Comparison of ENCODE assay signal across 1 cellular context in the genomic region with DNA sequence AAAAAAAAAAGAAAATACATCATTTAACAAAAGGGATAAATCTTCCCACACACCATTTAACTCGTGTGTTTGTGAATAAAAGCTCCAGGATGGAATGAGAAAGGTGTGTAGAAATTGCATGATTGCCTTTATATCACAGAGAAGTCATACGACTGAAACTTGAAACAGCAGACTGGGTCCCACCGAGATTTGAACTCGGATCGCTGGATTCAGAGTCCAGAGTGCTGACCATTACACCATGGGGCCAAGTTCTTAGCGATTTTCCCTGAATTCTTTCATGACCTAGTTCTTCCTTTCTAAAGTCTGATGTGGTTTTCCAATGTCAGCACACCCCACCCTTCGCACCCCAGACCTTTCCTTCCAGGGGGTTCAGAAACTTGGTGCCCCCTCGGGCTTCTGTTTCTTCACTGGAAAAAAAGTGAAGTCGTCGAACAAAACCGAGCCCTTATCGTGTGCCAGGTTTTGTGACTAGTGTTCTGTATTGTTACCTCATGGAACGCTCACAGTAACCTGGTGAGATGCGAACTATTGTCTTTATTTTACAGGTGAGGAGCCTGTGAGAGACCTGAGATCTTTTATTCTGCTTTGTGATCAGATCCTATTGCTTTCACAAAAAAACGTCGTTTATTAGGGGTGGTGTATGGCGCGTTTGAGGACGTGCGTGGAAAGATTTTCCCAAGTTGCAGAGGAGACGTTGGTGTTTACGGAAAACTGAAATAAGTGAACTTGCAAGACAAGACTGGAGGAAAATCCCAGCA.
TF ChIP-seq lines count a peak whose summit lies in the region.

No MANE protein-coding gene starts in this region.

TF ChIP-seq in K562, 482 proteins besides CTCF, POLR2A, EP300 and RAD21 (continued from another document and continues in another):
- TF ChIP-seq, protein P1, sequence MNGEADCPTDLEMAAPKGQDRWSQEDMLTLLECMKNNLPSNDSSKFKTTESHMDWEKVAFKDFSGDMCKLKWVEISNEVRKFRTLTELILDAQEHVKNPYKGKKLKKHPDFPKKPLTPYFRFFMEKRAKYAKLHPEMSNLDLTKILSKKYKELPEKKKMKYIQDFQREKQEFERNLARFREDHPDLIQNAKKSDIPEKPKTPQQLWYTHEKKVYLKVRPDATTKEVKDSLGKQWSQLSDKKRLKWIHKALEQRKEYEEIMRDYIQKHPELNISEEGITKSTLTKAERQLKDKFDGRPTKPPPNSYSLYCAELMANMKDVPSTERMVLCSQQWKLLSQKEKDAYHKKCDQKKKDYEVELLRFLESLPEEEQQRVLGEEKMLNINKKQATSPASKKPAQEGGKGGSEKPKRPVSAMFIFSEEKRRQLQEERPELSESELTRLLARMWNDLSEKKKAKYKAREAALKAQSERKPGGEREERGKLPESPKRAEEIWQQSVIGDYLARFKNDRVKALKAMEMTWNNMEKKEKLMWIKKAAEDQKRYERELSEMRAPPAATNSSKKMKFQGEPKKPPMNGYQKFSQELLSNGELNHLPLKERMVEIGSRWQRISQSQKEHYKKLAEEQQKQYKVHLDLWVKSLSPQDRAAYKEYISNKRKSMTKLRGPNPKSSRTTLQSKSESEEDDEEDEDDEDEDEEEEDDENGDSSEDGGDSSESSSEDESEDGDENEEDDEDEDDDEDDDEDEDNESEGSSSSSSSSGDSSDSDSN (IDR thresholded peaks at IDR 0.05; ENCODE audit: borderline replicate concordance in 1 of 2, low read depth in 2 of 2, low read length in 2 of 2), result 0 out of 4 replicates have a peak, but pooled peaks of 1 of the 2 experiments have one; percentile 50
- TF ChIP-seq ASH1L (IDR thresholded peaks at IDR 0.05; ENCODE audit: borderline replicate concordance, low read depth, partially characterized antibody) (peak; percentile 58), NUFIP1 (IDR thresholded peaks at IDR 0.05; ENCODE audit: partially characterized antibody) (no peak), TBL1XR1 (IDR thresholded peaks at IDR 0.05; ENCODE audit: low read length in 2 of 2) (peak; percentile 13 to 94; a peak in 3 of 4 replicates), RBBP5 (IDR thresholded peaks at IDR 0.05; ENCODE audit: borderline replicate concordance, insufficient read depth, low read length, poor library complexity, severe bottlenecking) (no peak), CEBPB (tag; IDR thresholded peaks at IDR 0.05) (no peak; the same call in 1 of the 2 replicates), ATF7 (IDR thresholded peaks at IDR 0.05) (peak; percentile 64; the same call in 1 of the 2 replicates), ESRRA (IDR thresholded peaks at IDR 0.05; ENCODE audit: borderline replicate concordance, low read depth) (peak; percentile 25; the same call in 1 of the 2 replicates), HNRNPL (IDR thresholded peaks at IDR 0.05; ENCODE audit: low read depth, low read length) (no peak), ZC3H4 (CRISPR knock-in tag; IDR thresholded peaks at IDR 0.05; ENCODE audit: borderline replicate concordance) (0 out of 2 replicates have a peak, but pooled peaks have one; percentile 26), HDAC2 (IDR thresholded peaks at IDR 0.05) (peak; percentile 49), L3MBTL2 (IDR thresholded peaks at IDR 0.05) (peak; percentile 57), ZFP1 (CRISPR knock-in tag; IDR thresholded peaks at IDR 0.05) (no peak), CSDE1 (IDR thresholded peaks at IDR 0.05) (peak in 1 of 2 experiments; percentile 82; a peak in 2 of 4 replicates), HCFC1 (IDR thresholded peaks at IDR 0.05; ENCODE audit: low read depth, low read length) (peak; percentile 24; the same call in 1 of the 2 replicates), SMARCC2 (IDR thresholded peaks at IDR 0.05; ENCODE audit: low read depth) (peak; percentile 21; the same call in 1 of the 2 replicates), ZNF507 (tag; conservative IDR thresholded peaks at IDR 0.05) (no peak), BDP1 (IDR thresholded peaks at IDR 0.05; ENCODE audit: insufficient read depth, insufficient read length) (peak; percentile 54), MAFF (IDR thresholded peaks at IDR 0.05; ENCODE audit: low read length) (peak; percentile 60), HDAC1 (IDR thresholded peaks at IDR 0.05) (peak; percentile 25 to 84; a peak in 2 of 4 replicates), ELF4 (CRISPR knock-in tag; IDR thresholded peaks at IDR 0.05) (no peak), CBFA2T3 (IDR thresholded peaks at IDR 0.05) (no peak), C11orf30 (IDR thresholded peaks at IDR 0.05; ENCODE audit: low read depth) (peak; percentile 34; the same call in 1 of the 2 replicates), FOXK2 (conservative IDR thresholded peaks at IDR 0.05 in 1 of 2, IDR thresholded peaks at IDR 0.05 in 1 of 2; ENCODE audit: low read depth in 2 of 2) (peak in 1 of 2 experiments; percentile 78; a peak in 2 of 4 replicates), XRCC5 (IDR thresholded peaks at IDR 0.05; ENCODE audit: low read depth, low read length) (peak; percentile 44; the same call in 1 of the 2 replicates), TCF3 (CRISPR knock-in tag; IDR thresholded peaks at IDR 0.05) (peak; percentile 16; the same call in 1 of the 2 replicates), NFIC (IDR thresholded peaks at IDR 0.05) (peak; percentile 82)
- TF ChIP-seq, protein P2, sequence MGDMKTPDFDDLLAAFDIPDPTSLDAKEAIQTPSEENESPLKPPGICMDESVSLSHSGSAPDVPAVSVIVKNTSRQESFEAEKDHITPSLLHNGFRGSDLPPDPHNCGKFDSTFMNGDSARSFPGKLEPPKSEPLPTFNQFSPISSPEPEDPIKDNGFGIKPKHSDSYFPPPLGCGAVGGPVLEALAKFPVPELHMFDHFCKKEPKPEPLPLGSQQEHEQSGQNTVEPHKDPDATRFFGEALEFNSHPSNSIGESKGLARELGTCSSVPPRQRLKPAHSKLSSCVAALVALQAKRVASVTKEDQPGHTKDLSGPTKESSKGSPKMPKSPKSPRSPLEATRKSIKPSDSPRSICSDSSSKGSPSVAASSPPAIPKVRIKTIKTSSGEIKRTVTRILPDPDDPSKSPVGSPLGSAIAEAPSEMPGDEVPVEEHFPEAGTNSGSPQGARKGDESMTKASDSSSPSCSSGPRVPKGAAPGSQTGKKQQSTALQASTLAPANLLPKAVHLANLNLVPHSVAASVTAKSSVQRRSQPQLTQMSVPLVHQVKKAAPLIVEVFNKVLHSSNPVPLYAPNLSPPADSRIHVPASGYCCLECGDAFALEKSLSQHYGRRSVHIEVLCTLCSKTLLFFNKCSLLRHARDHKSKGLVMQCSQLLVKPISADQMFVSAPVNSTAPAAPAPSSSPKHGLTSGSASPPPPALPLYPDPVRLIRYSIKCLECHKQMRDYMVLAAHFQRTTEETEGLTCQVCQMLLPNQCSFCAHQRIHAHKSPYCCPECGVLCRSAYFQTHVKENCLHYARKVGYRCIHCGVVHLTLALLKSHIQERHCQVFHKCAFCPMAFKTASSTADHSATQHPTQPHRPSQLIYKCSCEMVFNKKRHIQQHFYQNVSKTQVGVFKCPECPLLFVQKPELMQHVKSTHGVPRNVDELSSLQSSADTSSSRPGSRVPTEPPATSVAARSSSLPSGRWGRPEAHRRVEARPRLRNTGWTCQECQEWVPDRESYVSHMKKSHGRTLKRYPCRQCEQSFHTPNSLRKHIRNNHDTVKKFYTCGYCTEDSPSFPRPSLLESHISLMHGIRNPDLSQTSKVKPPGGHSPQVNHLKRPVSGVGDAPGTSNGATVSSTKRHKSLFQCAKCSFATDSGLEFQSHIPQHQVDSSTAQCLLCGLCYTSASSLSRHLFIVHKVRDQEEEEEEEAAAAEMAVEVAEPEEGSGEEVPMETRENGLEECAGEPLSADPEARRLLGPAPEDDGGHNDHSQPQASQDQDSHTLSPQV (IDR thresholded peaks at IDR 0.05), result peak; percentile 79
- TF ChIP-seq, protein P3, sequence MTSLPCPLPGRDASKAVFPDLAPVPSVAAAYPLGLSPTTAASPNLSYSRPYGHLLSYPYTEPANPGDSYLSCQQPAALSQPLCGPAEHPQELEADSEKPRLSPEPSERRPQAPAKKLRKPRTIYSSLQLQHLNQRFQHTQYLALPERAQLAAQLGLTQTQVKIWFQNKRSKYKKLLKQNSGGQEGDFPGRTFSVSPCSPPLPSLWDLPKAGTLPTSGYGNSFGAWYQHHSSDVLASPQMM (CRISPR knock-in tag; IDR thresholded peaks at IDR 0.05), result no peak
- TF ChIP-seq, protein P4, sequence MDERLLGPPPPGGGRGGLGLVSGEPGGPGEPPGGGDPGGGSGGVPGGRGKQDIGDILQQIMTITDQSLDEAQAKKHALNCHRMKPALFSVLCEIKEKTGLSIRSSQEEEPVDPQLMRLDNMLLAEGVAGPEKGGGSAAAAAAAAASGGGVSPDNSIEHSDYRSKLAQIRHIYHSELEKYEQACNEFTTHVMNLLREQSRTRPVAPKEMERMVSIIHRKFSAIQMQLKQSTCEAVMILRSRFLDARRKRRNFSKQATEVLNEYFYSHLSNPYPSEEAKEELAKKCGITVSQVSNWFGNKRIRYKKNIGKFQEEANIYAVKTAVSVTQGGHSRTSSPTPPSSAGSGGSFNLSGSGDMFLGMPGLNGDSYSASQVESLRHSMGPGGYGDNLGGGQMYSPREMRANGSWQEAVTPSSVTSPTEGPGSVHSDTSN (CRISPR knock-in tag; IDR thresholded peaks at IDR 0.05; ENCODE audit: low read depth), result no peak
- TF ChIP-seq, protein P4 (tag; conservative IDR thresholded peaks at IDR 0.05; ENCODE audit: low read depth), result 0 out of 2 replicates have a peak, but pooled peaks have one; percentile 8
- TF ChIP-seq, protein P5, sequence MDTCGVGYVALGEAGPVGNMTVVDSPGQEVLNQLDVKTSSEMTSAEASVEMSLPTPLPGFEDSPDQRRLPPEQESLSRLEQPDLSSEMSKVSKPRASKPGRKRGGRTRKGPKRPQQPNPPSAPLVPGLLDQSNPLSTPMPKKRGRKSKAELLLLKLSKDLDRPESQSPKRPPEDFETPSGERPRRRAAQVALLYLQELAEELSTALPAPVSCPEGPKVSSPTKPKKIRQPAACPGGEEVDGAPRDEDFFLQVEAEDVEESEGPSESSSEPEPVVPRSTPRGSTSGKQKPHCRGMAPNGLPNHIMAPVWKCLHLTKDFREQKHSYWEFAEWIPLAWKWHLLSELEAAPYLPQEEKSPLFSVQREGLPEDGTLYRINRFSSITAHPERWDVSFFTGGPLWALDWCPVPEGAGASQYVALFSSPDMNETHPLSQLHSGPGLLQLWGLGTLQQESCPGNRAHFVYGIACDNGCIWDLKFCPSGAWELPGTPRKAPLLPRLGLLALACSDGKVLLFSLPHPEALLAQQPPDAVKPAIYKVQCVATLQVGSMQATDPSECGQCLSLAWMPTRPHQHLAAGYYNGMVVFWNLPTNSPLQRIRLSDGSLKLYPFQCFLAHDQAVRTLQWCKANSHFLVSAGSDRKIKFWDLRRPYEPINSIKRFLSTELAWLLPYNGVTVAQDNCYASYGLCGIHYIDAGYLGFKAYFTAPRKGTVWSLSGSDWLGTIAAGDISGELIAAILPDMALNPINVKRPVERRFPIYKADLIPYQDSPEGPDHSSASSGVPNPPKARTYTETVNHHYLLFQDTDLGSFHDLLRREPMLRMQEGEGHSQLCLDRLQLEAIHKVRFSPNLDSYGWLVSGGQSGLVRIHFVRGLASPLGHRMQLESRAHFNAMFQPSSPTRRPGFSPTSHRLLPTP (IDR thresholded peaks at IDR 0.05; ENCODE audit: borderline replicate concordance, extremely low read depth, insufficient read length), result peak; percentile 99
- TF ChIP-seq, protein P6, sequence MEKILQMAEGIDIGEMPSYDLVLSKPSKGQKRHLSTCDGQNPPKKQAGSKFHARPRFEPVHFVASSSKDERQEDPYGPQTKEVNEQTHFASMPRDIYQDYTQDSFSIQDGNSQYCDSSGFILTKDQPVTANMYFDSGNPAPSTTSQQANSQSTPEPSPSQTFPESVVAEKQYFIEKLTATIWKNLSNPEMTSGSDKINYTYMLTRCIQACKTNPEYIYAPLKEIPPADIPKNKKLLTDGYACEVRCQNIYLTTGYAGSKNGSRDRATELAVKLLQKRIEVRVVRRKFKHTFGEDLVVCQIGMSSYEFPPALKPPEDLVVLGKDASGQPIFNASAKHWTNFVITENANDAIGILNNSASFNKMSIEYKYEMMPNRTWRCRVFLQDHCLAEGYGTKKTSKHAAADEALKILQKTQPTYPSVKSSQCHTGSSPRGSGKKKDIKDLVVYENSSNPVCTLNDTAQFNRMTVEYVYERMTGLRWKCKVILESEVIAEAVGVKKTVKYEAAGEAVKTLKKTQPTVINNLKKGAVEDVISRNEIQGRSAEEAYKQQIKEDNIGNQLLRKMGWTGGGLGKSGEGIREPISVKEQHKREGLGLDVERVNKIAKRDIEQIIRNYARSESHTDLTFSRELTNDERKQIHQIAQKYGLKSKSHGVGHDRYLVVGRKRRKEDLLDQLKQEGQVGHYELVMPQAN (IDR thresholded peaks at IDR 0.05; ENCODE audit: borderline replicate concordance), result peak; percentile 25; the same call in 1 of the 2 replicates
- TF ChIP-seq, protein P7, sequence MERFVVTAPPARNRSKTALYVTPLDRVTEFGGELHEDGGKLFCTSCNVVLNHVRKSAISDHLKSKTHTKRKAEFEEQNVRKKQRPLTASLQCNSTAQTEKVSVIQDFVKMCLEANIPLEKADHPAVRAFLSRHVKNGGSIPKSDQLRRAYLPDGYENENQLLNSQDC (CRISPR knock-in tag; IDR thresholded peaks at IDR 0.05), result peak; percentile 51; the same call in 1 of the 2 replicates
- TF ChIP-seq, protein P8, sequence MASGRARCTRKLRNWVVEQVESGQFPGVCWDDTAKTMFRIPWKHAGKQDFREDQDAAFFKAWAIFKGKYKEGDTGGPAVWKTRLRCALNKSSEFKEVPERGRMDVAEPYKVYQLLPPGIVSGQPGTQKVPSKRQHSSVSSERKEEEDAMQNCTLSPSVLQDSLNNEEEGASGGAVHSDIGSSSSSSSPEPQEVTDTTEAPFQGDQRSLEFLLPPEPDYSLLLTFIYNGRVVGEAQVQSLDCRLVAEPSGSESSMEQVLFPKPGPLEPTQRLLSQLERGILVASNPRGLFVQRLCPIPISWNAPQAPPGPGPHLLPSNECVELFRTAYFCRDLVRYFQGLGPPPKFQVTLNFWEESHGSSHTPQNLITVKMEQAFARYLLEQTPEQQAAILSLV (tag; IDR thresholded peaks at IDR 0.05), result 0 out of 2 replicates have a peak, but pooled peaks have one; percentile 22
- TF ChIP-seq, protein P9, sequence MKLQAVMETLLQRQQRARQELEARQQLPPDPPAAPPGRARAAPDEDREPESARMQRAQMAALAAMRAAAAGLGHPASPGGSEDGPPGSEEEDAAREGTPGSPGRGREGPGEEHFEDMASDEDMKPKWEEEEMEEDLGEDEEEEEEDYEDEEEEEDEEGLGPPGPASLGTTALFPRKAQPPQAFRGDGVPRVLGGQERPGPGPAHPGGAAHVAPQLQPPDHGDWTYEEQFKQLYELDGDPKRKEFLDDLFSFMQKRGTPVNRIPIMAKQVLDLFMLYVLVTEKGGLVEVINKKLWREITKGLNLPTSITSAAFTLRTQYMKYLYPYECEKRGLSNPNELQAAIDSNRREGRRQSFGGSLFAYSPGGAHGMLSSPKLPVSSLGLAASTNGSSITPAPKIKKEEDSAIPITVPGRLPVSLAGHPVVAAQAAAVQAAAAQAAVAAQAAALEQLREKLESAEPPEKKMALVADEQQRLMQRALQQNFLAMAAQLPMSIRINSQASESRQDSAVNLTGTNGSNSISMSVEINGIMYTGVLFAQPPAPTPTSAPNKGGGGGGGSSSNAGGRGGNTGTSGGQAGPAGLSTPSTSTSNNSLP (IDR thresholded peaks at IDR 0.05; ENCODE audit: borderline replicate concordance, low read depth, low read length), result peak; percentile 82
